Comparison of ENCODE assay signal across 8 cellular contexts in genomic region chr7:158830211-158830723, GRCh38. TPM values are rescaled to one million over a fixed set of nuclear protein-coding genes. Genes with fewer than 3 reads are reported as not detected.
DNase-seq lines count a peak whose midpoint lies in the region; ATAC-seq, FAIRE-seq and TF ChIP-seq lines count a peak whose summit lies in the region.

No MANE protein-coding gene starts in this region.

- peaks cover 0 to 1% of the 10 kb centered on the region in 2 experiments for H3K27me3 ChIP-seq in endothelial cell of umbilical vein (ENCODE audit: control insufficient read depth in 2 of 2, insufficient read depth in 2 of 2, low read length in 2 of 2)
- H3K27me3 ChIP-seq in neural progenitor cell = no peaks in the 10 kb centered on the region

- POLR2A ChIA-PET in OCI-LY7 (lab: Charles Lee) (interaction anchor here (0.6 kb wide), 1 partner anchor 24 kb away, joined by 3 read pairs; no protein-coding TSS in a partner anchor), endothelial cell of umbilical vein (lab: Charles Lee) (interaction anchor here (1.2 kb wide), 1 partner anchor 34 kb away, joined by 5 read pairs; no protein-coding TSS in a partner anchor)

- H3K36me3 Mint-ChIP-seq in CD14-positive monocyte (peaks cover 0 to 6% of the 10 kb centered on the region in 2 donors), neural progenitor cell (peaks cover 4% of the 10 kb centered on the region)

- H3K36me3 ChIP-seq in OCI-LY7 (ENCODE audit: insufficient read depth, low read length) (no peaks in the 10 kb centered on the region), endothelial cell of umbilical vein (ENCODE audit: control insufficient read depth in 2 of 2, extremely low read depth in 1 of 2, insufficient read depth in 2 of 2, low read length in 2 of 2) (no peaks in the 10 kb centered on the region), neural progenitor cell (no peaks in the 10 kb centered on the region)

- H3K9me2 ChIP-seq in OCI-LY7 (ENCODE audit: insufficient read depth, low read length) = no peaks in the 10 kb centered on the region

- dilution Hi-C loops in endothelial cell of umbilical vein (cut with MboI; ENCODE audit: extremely low pct_ligation_motif_present, low sequenced_read_pairs) = no loop called here

- H3K4me3 ChIP-seq in OCI-LY7 (ENCODE audit: low read depth, low read length, poor library complexity, severe bottlenecking) = peak overlapping the region; percentile 87
- peak overlapping the region; percentile 19 to 99 (median 58) for H3K4me3 ChIP-seq in endothelial cell of umbilical vein (replicated peaks in 1 of 3; ENCODE audit: insufficient read depth in 1 of 3, low read depth in 1 of 3, low read length in 3 of 3)
- peak overlapping the region; percentile 81 for H3K4me3 ChIP-seq in neural progenitor cell

- peaks cover 32% of the 10 kb centered on the region for H3K4me1 Mint-ChIP-seq in CD14-positive monocyte
- peaks cover 22% of the 10 kb centered on the region for H3K4me1 Mint-ChIP-seq in neural progenitor cell

- ATAC-seq in GM19395 (IDR thresholded peaks at IDR 0.05; ENCODE audit: unreplicated experiment) = no peak
- ATAC-seq in HG02970 (IDR thresholded peaks at IDR 0.05; ENCODE audit: low FRiP score, unreplicated experiment) = no peak
- no peak for ATAC-seq in HG03039 (IDR thresholded peaks at IDR 0.05; ENCODE audit: unreplicated experiment)

- H3K27ac Mint-ChIP-seq in CD14-positive monocyte (peak overlapping the region; percentile 93 to 97 (median 95)), neural progenitor cell (peak overlapping the region; percentile 66)

- H3K9me1 ChIP-seq in endothelial cell of umbilical vein (replicated peaks; ENCODE audit: control insufficient read depth, extremely low read depth, insufficient read depth, low read length) = no peaks in the 10 kb centered on the region

- H3K27me3 Mint-ChIP-seq in CD14-positive monocyte (ENCODE audit: low read depth in 3 of 3) (no peaks in the 10 kb centered on the region), neural progenitor cell (ENCODE audit: insufficient read depth, low read depth) (peaks cover 7% of the 10 kb centered on the region)

- H3K27ac ChIP-seq in OCI-LY7 (ENCODE audit: low read depth, low read length, poor library complexity, severe bottlenecking) (peak overlapping the region; percentile 43), endothelial cell of umbilical vein (ENCODE audit: insufficient read depth, low read depth, low read length) (peak overlapping the region; percentile 66), neural progenitor cell (peak overlapping the region; percentile 81)

- TF ChIP-seq POLR2A in endothelial cell of umbilical vein (IDR thresholded peaks at IDR 0.05; ENCODE audit: low read depth, low read length) = no peak

- TF ChIP-seq CTCF in CD14-positive monocyte (IDR thresholded peaks at IDR 0.05) = no peak
- peak; percentile 16; the same call in 1 of the 2 replicates for TF ChIP-seq CTCF in OCI-LY7 (conservative IDR thresholded peaks at IDR 0.05; ENCODE audit: low read length)
- TF ChIP-seq CTCF in endothelial cell of umbilical vein (IDR thresholded peaks at IDR 0.05; ENCODE audit: extremely low read depth in 1 of 2, insufficient read depth in 1 of 2, low read depth in 1 of 2, low read length in 2 of 2) = no peak
- no peak for TF ChIP-seq CTCF in neural progenitor cell (IDR thresholded peaks at IDR 0.05)

- peak overlapping the region; percentile 95 for H3K4me2 ChIP-seq in OCI-LY7 (ENCODE audit: low read length)
- peak overlapping the region; percentile 61 for H3K4me2 ChIP-seq in endothelial cell of umbilical vein (ENCODE audit: insufficient read depth, low read length)
- peak overlapping the region; percentile 83 for H3K4me2 ChIP-seq in neural progenitor cell

- H3F3A ChIP-seq in neural progenitor cell (ENCODE audit: low read depth) = peaks cover 26% of the 10 kb centered on the region

- H3K79me2 ChIP-seq in OCI-LY7 (ENCODE audit: insufficient read depth, low read depth, low read length) = peaks cover 11% of the 10 kb centered on the region; the same call in 1 of the 2 replicates
- H3K79me2 ChIP-seq in endothelial cell of umbilical vein (ENCODE audit: control insufficient read depth, insufficient read depth, low read length) = peaks cover 24% of the 10 kb centered on the region
- H3K79me2 ChIP-seq in neural progenitor cell (ENCODE audit: low read depth) = peaks cover 32% of the 10 kb centered on the region

- H3K4me1 ChIP-seq in OCI-LY7 (ENCODE audit: insufficient read depth, low read length, poor library complexity, severe bottlenecking) = peaks cover 16% of the 10 kb centered on the region
- H3K4me1 ChIP-seq in endothelial cell of umbilical vein (ENCODE audit: control insufficient read depth, extremely low read depth, insufficient read depth, low read length) = peaks cover 10% of the 10 kb centered on the region
- peaks cover 5% of the 10 kb centered on the region for H3K4me1 ChIP-seq in neural progenitor cell

- DNase-seq in CD14-positive monocyte (ENCODE audit: low spot score) = no peak
- DNase-seq in OCI-LY7 (ENCODE audit: low spot score) = no peak
- DNase-seq in endothelial cell of umbilical vein (ENCODE audit: low read depth, low spot score) = no peak
- no peak for DNase-seq in neural progenitor cell (ENCODE audit: low spot score)
- no peak for DNase-seq in NCI-H82 treated with DMSO at 0.1 percent for 48 hours (lab: John Stamatoyannopoulos, UW; ENCODE audit: unreplicated experiment)

- H4K20me1 ChIP-seq in OCI-LY7 (ENCODE audit: insufficient read depth, low read length) = peaks cover 11% of the 10 kb centered on the region
- H4K20me1 ChIP-seq in endothelial cell of umbilical vein (replicated peaks; ENCODE audit: control insufficient read depth, extremely low read depth, insufficient read depth, low read length) = no peaks in the 10 kb centered on the region
- peaks cover 22% of the 10 kb centered on the region for H4K20me1 ChIP-seq in neural progenitor cell (ENCODE audit: low read depth)

- intact Hi-C loops in CD14-positive monocyte (cut with micrococcal nuclease) (loop anchor here in 1 of 2 donors (2.0 kb wide), 1 partner anchor 13 kb away; no protein-coding TSS in a partner anchor), OCI-LY7 (cut with micrococcal nuclease; ENCODE audit: unreplicated experiment) (no loop called here), endothelial cell of umbilical vein (cut with micrococcal nuclease) (no loop called here)

- no TSS peak for BruUV-seq in OCI-LY7 (replicated peaks; lab: Mats Ljungman, UMichigan)
- BruUV-seq in endothelial cell of umbilical vein (replicated peaks; lab: Mats Ljungman, UMichigan) = no TSS peak

- H3K9me3 Mint-ChIP-seq in CD14-positive monocyte (no peaks in the 10 kb centered on the region), neural progenitor cell (peaks cover under 1% of the 10 kb centered on the region)

- H2AFZ ChIP-seq in OCI-LY7 (ENCODE audit: low read length) = peak overlapping the region; percentile 81; the same call in 1 of the 2 replicates
- peak overlapping the region; percentile 38 for H2AFZ ChIP-seq in endothelial cell of umbilical vein (ENCODE audit: low read depth, low read length)
- peak overlapping the region; percentile 85 for H2AFZ ChIP-seq in neural progenitor cell (replicated peaks)

- H3K4me3 Mint-ChIP-seq in CD14-positive monocyte = peak overlapping the region; percentile 82 to 85
- peak overlapping the region; percentile 87 for H3K4me3 Mint-ChIP-seq in neural progenitor cell

- H3K9ac ChIP-seq in endothelial cell of umbilical vein (replicated peaks; ENCODE audit: extremely low read depth, insufficient read depth, low read length) (peak overlapping the region; percentile 88), neural progenitor cell (no peak overlapping the region)

- CTCF ChIA-PET in OCI-LY7 (lab: Charles Lee; ENCODE audit: unreplicated experiment) (interaction anchor here (1.0 kb wide), 1 partner anchor 34 kb away, joined by 5 read pairs; no protein-coding TSS in a partner anchor), endothelial cell of umbilical vein (lab: Charles Lee) (interaction anchor here (1.0 to 2.4 kb wide), 8 partner anchors 9 to 147 kb away, joined by 3 to 18 read pairs (median 6); no protein-coding TSS in a partner anchor)

- peak; percentile 68 for FAIRE-seq in endothelial cell of umbilical vein (lab: Jason Lieb, UNC)

- H3K9me3 ChIP-seq in OCI-LY7 (ENCODE audit: low read length) (no peaks in the 10 kb centered on the region), endothelial cell of umbilical vein (replicated peaks; ENCODE audit: control insufficient read depth, insufficient read depth, low read length) (no peaks in the 10 kb centered on the region), neural progenitor cell (ENCODE audit: low read depth) (no peaks in the 10 kb centered on the region)

TF ChIP-seq in endothelial cell of umbilical vein, 7 proteins besides CTCF, POLR2A, EP300 and RAD21 (continues in another document):
- TF ChIP-seq GATA2 (IDR thresholded peaks at IDR 0.05; ENCODE audit: insufficient read depth, insufficient read length, low read depth, low read length) = no peak

RNA-seq across cellular contexts. Expression of gene ESYT2, which starts 1.0 kb away (rescaled TPM):
- 10 to 100 TPM; 14.0 to 24.1 TPM for polyA plus RNA-seq in CD14-positive monocyte
- 30.5 and 33.7 TPM in 2 replicates for total RNA-seq in OCI-LY7 (2014; rRNA removed; shearing (Covaris generic))
- 24.2 and 25.7 TPM in 2 replicates for total RNA-seq in OCI-LY7 (2022)
- total RNA-seq in endothelial cell of umbilical vein = 40.6 and 46.6 TPM in 2 replicates
- 15.5 and 18.8 TPM in 2 replicates for polyA plus RNA-seq in endothelial cell of umbilical vein
- 19.7 and 20.5 TPM in 2 replicates for polyA plus RNA-seq in endothelial cell of umbilical vein (2011; cell fraction: cytosol; rRNA removed)
- 24.4 and 24.8 TPM in 2 replicates for polyA plus RNA-seq in endothelial cell of umbilical vein (2011; cell fraction: nucleus; rRNA removed)
- 24.9 and 34.3 TPM in 2 replicates for polyA plus RNA-seq in endothelial cell of umbilical vein (2012)
- polyA minus RNA-seq in endothelial cell of umbilical vein = 33.4 and 35.3 TPM in 2 replicates
- polyA minus RNA-seq in endothelial cell of umbilical vein (2011; cell fraction: cytosol; rRNA and poly(A)+ RNA removed) = 50.1 TPM
- 21.1 and 24.2 TPM in 2 replicates for polyA minus RNA-seq in endothelial cell of umbilical vein (2011; cell fraction: nucleus; rRNA and poly(A)+ RNA removed)
- 33.4 and 39.3 TPM in 2 replicates for total RNA-seq in neural progenitor cell (ENCODE audit: low replicate concordance)

RNA-seq across cellular contexts. Expression of gene DYNC2I1, which starts 26.1 kb away (rescaled TPM):
- polyA plus RNA-seq in CD14-positive monocyte (1 to 10 TPM; 4.3 to 6.1 TPM), endothelial cell of umbilical vein (10.4 and 10.8 TPM in 2 replicates)
- total RNA-seq in OCI-LY7 (2014; rRNA removed; shearing (Covaris generic)) = 5.6 and 17.1 TPM in 2 replicates
- total RNA-seq in OCI-LY7 (2022) (12.0 TPM in 2 replicates), endothelial cell of umbilical vein (13.9 and 14.6 TPM in 2 replicates), neural progenitor cell (ENCODE audit: low replicate concordance) (12.9 and 15.8 TPM in 2 replicates)
- polyA plus RNA-seq in endothelial cell of umbilical vein (2011; cell fraction: cytosol; rRNA removed) = 5.5 and 7.8 TPM in 2 replicates
- 23.6 and 29.0 TPM in 2 replicates for polyA plus RNA-seq in endothelial cell of umbilical vein (2011; cell fraction: nucleus; rRNA removed)
- 6.8 and 7.2 TPM in 2 replicates for polyA plus RNA-seq in endothelial cell of umbilical vein (2012)
- 8.1 and 8.4 TPM in 2 replicates for polyA minus RNA-seq in endothelial cell of umbilical vein
- polyA minus RNA-seq in endothelial cell of umbilical vein (2011; cell fraction: cytosol; rRNA and poly(A)+ RNA removed) = 3.9 TPM
- 9.2 and 11.4 TPM in 2 replicates for polyA minus RNA-seq in endothelial cell of umbilical vein (2011; cell fraction: nucleus; rRNA and poly(A)+ RNA removed)
